ENCODE assay signal across 10 cellular contexts in the genomic region with DNA sequence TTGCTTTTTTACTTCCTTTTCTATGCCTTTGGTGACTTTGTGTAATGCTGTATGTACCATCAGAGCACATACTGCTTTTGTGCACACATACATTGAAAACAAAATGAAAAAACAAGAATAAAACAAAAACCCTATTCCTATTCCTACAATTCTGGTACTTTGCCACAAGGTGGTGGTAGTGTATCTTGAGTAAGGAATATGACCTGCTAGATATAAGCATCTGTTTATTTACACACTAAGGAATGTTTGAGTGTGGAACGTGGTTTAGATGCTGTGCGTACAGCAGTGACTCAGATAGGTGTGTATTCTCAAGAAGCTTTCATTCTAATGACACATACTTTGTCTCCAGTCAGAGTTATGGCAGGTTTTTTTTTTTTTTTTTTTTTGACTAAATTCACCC.
DNase-seq lines count a peak whose midpoint lies in the region; ATAC-seq, FAIRE-seq and TF ChIP-seq lines count a peak whose summit lies in the region.
"Had no signal": no experiment of that assay in that cellular context is flagged by ENCODE, and none has a peak within 500 bp of the region (broad histone marks: within the 10 kb centered on the region; RNA-seq: fewer than 3 reads in every experiment).

No MANE protein-coding gene starts in this region.

- H3K9me2 ChIP-seq in SU-DHL-6 (replicated peaks; ENCODE audit: insufficient read depth, low read length), result no peaks in the 10 kb centered on the region

- no peak overlapping the region for H2AFZ ChIP-seq in SU-DHL-6 (ENCODE audit: low read depth, low read length, severe bottlenecking)
- H2AFZ ChIP-seq: GM23248 had no signal

- no peak overlapping the region for H3K9ac ChIP-seq in SU-DHL-6 (ENCODE audit: low read length)
- H3K9ac ChIP-seq: GM23248 had no signal

- peak; percentile 34 for TF ChIP-seq CTCF in SU-DHL-6 (IDR thresholded peaks at IDR 0.05; ENCODE audit: insufficient read depth, low read length, poor library complexity, severe bottlenecking)
- peak; percentile 30 for TF ChIP-seq CTCF in kidney epithelial cell (IDR thresholded peaks at IDR 0.05; ENCODE audit: insufficient read depth, low read length, poor library complexity, severe bottlenecking)

- H3K27ac ChIP-seq in SU-DHL-6 (ENCODE audit: low read depth, low read length), result no peak overlapping the region
- H3K27ac ChIP-seq: GM23248 had no signal

- H3K9me3 ChIP-seq in SU-DHL-6 (ENCODE audit: insufficient read depth, low read length), result no peaks in the 10 kb centered on the region

- no peaks in the 10 kb centered on the region for H3F3A ChIP-seq in SU-DHL-6 (ENCODE audit: insufficient read depth)

- 0 out of 2 replicates have a peak, but pooled peaks cover 3% of the 10 kb centered on the region for H4K20me1 ChIP-seq in SU-DHL-6 (ENCODE audit: low read depth, low read length)

- FAIRE-seq in GM18507 (lab: Jason Lieb, UNC), result peak; percentile 12

- no peak overlapping the region for H3K4me2 ChIP-seq in SU-DHL-6 (ENCODE audit: low read depth, low read length, poor library complexity, severe bottlenecking)

- H3K79me2 ChIP-seq in SU-DHL-6 (ENCODE audit: insufficient read depth, low read length), result no peaks in the 10 kb centered on the region

- H3K4me3 ChIP-seq in SU-DHL-6 (ENCODE audit: insufficient read depth, low read length, poor library complexity, severe bottlenecking) (no peak overlapping the region), kidney epithelial cell (ENCODE audit: low read depth, low read length) (no peak overlapping the region)
- H3K4me3 ChIP-seq: GM23248 had no signal

- no peaks in the 10 kb centered on the region for H3K27me3 ChIP-seq in SU-DHL-6 (ENCODE audit: low read length)
- no peaks in the 10 kb centered on the region for H3K27me3 ChIP-seq in kidney epithelial cell (ENCODE audit: control insufficient read depth, insufficient read depth, low read length)

- no peak for ATAC-seq in HG02798 (IDR thresholded peaks at IDR 0.05; ENCODE audit: poor library complexity, unreplicated experiment)
- no peak for ATAC-seq in GM18517 (IDR thresholded peaks at IDR 0.05; ENCODE audit: unreplicated experiment)
- no peak for ATAC-seq in HG03469 (IDR thresholded peaks at IDR 0.05; ENCODE audit: unreplicated experiment)
- ATAC-seq: naive thymus-derived CD8-positive, alpha-beta T cell had no signal

- H3K36me3 ChIP-seq in SU-DHL-6 (ENCODE audit: low read length) (no peaks in the 10 kb centered on the region), kidney epithelial cell (ENCODE audit: control insufficient read depth, insufficient read depth, low read length) (no peaks in the 10 kb centered on the region)

- peak; percentile 60 for DNase-seq in CD1c-positive myeloid dendritic cell (ENCODE audit: extremely low spot score)
- no peak for DNase-seq in GM18507 (ENCODE audit: extremely low spot score, insufficient read length, low read depth)
- DNase-seq in kidney epithelial cell (ENCODE audit: low read depth), result no peak
- DNase-seq in activated effector memory CD4-positive, alpha-beta T cell treated with Interleukin-2 at 50 U/mL for 16 hours, result no peak
- DNase-seq: GM23248 had no signal
